9 cellular contexts compared by ENCODE assay signal in genomic region chr11:66126808-66127555, GRCh38. TPM values are rescaled to one million over a fixed set of nuclear protein-coding genes. Genes with fewer than 3 reads are reported as not detected.
A peak's percentile ranks its signal among the peaks of the same experiment; 100 is the strongest.
DNase-seq lines count a peak whose midpoint lies in the region; ATAC-seq and TF ChIP-seq lines count a peak whose summit lies in the region.
"Had no signal": no experiment of that assay in that cellular context is flagged by ENCODE, and none has a peak within 500 bp of the region (broad histone marks: within the 10 kb centered on the region; RNA-seq: fewer than 3 reads in every experiment).

No MANE protein-coding gene starts in this region.

- H3K9me3 Mint-ChIP-seq in T-helper 1 cell treated with Interleukin-12 subunit alpha and Interleukin-12 subunit beta and Interleukin-4 antibody, amounts not matched to agents 30 μg/mL and 1 μg/mL, for 36 hours: no peaks in the 10 kb centered on the region
- no peaks in the 10 kb centered on the region for H3K9me3 Mint-ChIP-seq in immature natural killer cell

- peak; percentile 52 for ATAC-seq in HG03064 (IDR thresholded peaks at IDR 0.05; ENCODE audit: low read depth, unreplicated experiment)

- intact Hi-C loops in ascending aorta (cut with DNase I): no loop called here

- H3K9me3 ChIP-seq in ascending aorta: no peaks in the 10 kb centered on the region

- H3K27me3 Mint-ChIP-seq in T-helper 1 cell treated with Interleukin-12 subunit alpha and Interleukin-12 subunit beta and Interleukin-4 antibody, amounts not matched to agents 30 μg/mL and 1 μg/mL, for 36 hours (ENCODE audit: low read depth): no peaks in the 10 kb centered on the region
- peaks cover 0 to 5% (median 0%) of the 10 kb centered on the region in 3 donors for H3K27me3 Mint-ChIP-seq in immature natural killer cell (ENCODE audit: low read depth in 3 of 3)

- H3K27ac Mint-ChIP-seq in T-helper 1 cell treated with Interleukin-12 subunit alpha and Interleukin-12 subunit beta and Interleukin-4 antibody, amounts not matched to agents 30 μg/mL and 1 μg/mL, for 36 hours: peak overlapping the region; percentile 95
- peak overlapping the region; percentile 84 to 97 (median 92) for H3K27ac Mint-ChIP-seq in immature natural killer cell

- peaks cover 44% of the 10 kb centered on the region for H3K4me1 Mint-ChIP-seq in T-helper 1 cell treated with Interleukin-12 subunit alpha and Interleukin-12 subunit beta and Interleukin-4 antibody, amounts not matched to agents 30 μg/mL and 1 μg/mL, for 36 hours (ENCODE audit: low read depth)
- peaks cover 47 to 77% of the 10 kb centered on the region in 2 donors for H3K4me1 Mint-ChIP-seq in immature natural killer cell

- no peak for TF ChIP-seq CTCF in ascending aorta (IDR thresholded peaks at IDR 0.05)

- H3K4me1 ChIP-seq in ascending aorta: peaks cover 0 to 11% of the 10 kb centered on the region in 2 donors

- peak overlapping the region in 1 of 2 donors; percentile 37 for H3K4me3 ChIP-seq in ascending aorta
- H3K4me3 ChIP-seq: PC-9 had no signal

- peak overlapping the region; percentile 74 to 75 for H3K27ac ChIP-seq in ascending aorta
- H3K27ac ChIP-seq: PC-9 had no signal

- DNase-seq in DMS79 treated with DMSO at 0.1 percent for 48 hours (lab: John Stamatoyannopoulos, UW): peak; percentile 97
- DNase-seq in ascending aorta (ENCODE audit: low spot score in 2 of 2): peak in 1 of 2 donors; percentile 74
- peak; percentile 29 to 52 (median 46) for DNase-seq in immature natural killer cell
- DNase-seq in stimulated activated CD4-positive, alpha-beta T cell treated with anti-CD3 and anti-CD28 coated beads, Interleukin-12 subunit alpha, Interleukin-12 subunit beta, amount 100 ng/mL, for 4 hours: peak; percentile 48
- DNase-seq in NCI-H446 (lab: John Stamatoyannopoulos, UW): no peak
- DNase-seq in GOT3 (lab: John Stamatoyannopoulos, UW): no peak

- no peaks in the 10 kb centered on the region for H3K27me3 ChIP-seq in ascending aorta

- no peaks in the 10 kb centered on the region for H3K36me3 ChIP-seq in ascending aorta

- H3K36me3 Mint-ChIP-seq in T-helper 1 cell treated with Interleukin-12 subunit alpha and Interleukin-12 subunit beta and Interleukin-4 antibody, amounts not matched to agents 30 μg/mL and 1 μg/mL, for 36 hours (ENCODE audit: low read depth): peaks cover 4% of the 10 kb centered on the region
- no peaks in the 10 kb centered on the region for H3K36me3 Mint-ChIP-seq in immature natural killer cell

- peak overlapping the region; percentile 71 for H3K4me3 Mint-ChIP-seq in T-helper 1 cell treated with Interleukin-12 subunit alpha and Interleukin-12 subunit beta and Interleukin-4 antibody, amounts not matched to agents 30 μg/mL and 1 μg/mL, for 36 hours
- H3K4me3 Mint-ChIP-seq in immature natural killer cell: peak overlapping the region; percentile 44 to 81 (median 64)

RNA-seq across cellular contexts. Expression of gene PACS1, which starts 56.9 kb away (rescaled TPM):
- total RNA-seq in ascending aorta: 138 TPM
- polyA plus RNA-seq in immature natural killer cell: 10 to 100 TPM; 10.0 to 72.3 (median 23.9) TPM

Comparison
In these comparisons a context has a peak if more than half of its experiments do, and no peak if none do; other contexts are left out.
1. DNase-seq: peak in DMS79 treated with DMSO at 0.1 percent for 48 hours (single experiment), immature natural killer cell (3 of 3) and stimulated activated CD4-positive, alpha-beta T cell treated with anti-CD3 and anti-CD28 coated beads, Interleukin-12 subunit alpha, Interleukin-12 subunit beta, amount 100 ng/mL, for 4 hours (single experiment); none in NCI-H446 (0 of 2) and GOT3 (single experiment).